Comparison of ENCODE assay signal across 1 cellular context in the genomic region with DNA sequence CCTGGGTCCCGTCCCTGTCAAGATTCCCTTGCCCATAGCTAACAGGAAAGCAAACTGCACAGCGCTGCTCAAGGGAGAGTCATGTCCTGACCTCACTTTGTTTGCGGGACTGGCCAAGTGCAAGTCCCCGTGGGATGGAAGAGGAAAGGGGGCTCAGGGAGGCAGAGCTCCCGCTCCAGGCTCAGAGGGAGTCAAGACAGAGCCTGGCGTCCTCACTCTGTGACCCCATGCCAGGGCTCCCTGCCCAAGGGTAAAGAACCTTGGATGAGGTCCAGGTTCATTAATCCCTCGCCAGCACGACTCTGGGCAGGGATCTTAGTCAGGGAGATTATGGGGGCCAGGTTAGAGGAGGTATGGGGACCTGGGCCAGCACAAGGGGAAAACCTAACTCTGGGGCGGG.
TF ChIP-seq lines count a peak whose summit lies in the region.

No MANE protein-coding gene starts in this region.

TF ChIP-seq in WTC11, 78 proteins besides CTCF, POLR2A, EP300 and RAD21 (continued from another document):
- TF ChIP-seq FOXP4 (CRISPR knock-in tag; IDR thresholded peaks at IDR 0.05): no peak
- no peak for TF ChIP-seq HMGXB4 (CRISPR knock-in tag; IDR thresholded peaks at IDR 0.05)
TF ChIP-seq in WTC11: peak in this region for 0.
